In the genomic region with DNA sequence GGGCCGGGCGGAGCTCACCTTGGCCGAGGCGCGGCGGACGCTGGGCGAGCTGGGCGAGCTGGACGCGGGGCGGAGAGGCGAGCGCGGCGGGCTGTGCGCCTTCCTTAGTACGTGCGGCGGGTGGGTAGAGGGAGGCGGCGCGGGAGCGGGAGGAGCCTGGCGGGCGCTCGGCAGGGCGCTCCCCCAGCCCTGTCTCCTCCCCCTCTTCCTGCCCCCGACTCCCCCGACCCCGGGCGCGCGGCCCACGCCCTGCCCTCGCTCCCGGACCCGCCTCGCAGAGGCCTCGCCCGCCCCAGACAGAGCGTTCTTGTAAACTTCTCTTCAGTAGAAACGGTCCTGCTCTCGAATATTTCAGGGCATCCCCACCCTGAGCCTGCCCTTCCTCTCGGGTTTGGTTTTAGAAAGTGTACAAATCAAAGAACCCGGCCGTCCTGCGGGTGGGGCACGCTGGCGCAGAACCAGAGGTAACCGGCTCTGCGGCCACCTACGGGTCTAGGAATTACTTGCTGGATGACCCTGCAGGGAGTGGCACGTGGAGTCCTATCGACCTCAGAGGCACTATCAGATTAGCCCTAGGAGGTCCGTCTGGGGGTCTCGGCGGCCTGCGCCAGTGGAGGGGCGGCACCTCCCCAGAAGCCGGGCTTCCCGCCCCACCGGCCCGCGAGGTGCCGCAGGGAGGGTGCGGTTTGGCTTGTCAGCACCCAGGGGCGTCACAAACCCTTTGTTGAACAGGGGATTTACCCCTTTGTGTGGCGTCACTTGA, we compare ENCODE assay signal across 1 cellular context.
A peak's percentile ranks its signal among the peaks of the same experiment; 100 is the strongest.
TF ChIP-seq lines count a peak whose summit lies in the region.

A gene with protein sequence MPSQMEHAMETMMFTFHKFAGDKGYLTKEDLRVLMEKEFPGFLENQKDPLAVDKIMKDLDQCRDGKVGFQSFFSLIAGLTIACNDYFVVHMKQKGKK (minus strand): TSS at position 126 of the 763 bp plus-strand sequence. CDS start 7,629 bp downstream, outside the sequence.

TF ChIP-seq in HEK293, 187 proteins besides CTCF, POLR2A, EP300 and RAD21 (continued from another document):
- peak; percentile 32; the same call in 1 of the 2 replicates for TF ChIP-seq EGR2 (tag by site-specific recombination; IDR thresholded peaks at IDR 0.05; ENCODE audit: low read depth)
- TF ChIP-seq OVOL3 (tag by site-specific recombination; IDR thresholded peaks at IDR 0.05), result no peak
- no peak for TF ChIP-seq ZNF549 (tag by site-specific recombination; IDR thresholded peaks at IDR 0.05)
- TF ChIP-seq BCL11B (tag by site-specific recombination; IDR thresholded peaks at IDR 0.05; ENCODE audit: low read depth), result no peak
- TF ChIP-seq ZNF501 (tag by site-specific recombination; IDR thresholded peaks at IDR 0.05), result 0 out of 2 replicates have a peak, but pooled peaks have one; percentile 8
- no peak for TF ChIP-seq RBAK (tag by site-specific recombination; IDR thresholded peaks at IDR 0.05)
- TF ChIP-seq SP3 (tag by site-specific recombination; IDR thresholded peaks at IDR 0.05), result 0 out of 2 replicates have a peak, but pooled peaks have one; percentile 42
- TF ChIP-seq, protein P1, sequence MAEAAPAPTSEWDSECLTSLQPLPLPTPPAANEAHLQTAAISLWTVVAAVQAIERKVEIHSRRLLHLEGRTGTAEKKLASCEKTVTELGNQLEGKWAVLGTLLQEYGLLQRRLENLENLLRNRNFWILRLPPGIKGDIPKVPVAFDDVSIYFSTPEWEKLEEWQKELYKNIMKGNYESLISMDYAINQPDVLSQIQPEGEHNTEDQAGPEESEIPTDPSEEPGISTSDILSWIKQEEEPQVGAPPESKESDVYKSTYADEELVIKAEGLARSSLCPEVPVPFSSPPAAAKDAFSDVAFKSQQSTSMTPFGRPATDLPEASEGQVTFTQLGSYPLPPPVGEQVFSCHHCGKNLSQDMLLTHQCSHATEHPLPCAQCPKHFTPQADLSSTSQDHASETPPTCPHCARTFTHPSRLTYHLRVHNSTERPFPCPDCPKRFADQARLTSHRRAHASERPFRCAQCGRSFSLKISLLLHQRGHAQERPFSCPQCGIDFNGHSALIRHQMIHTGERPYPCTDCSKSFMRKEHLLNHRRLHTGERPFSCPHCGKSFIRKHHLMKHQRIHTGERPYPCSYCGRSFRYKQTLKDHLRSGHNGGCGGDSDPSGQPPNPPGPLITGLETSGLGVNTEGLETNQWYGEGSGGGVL (tag by site-specific recombination; IDR thresholded peaks at IDR 0.05), result peak; percentile 86
- TF ChIP-seq ZNF843 (tag by site-specific recombination; IDR thresholded peaks at IDR 0.05), result no peak
- TF ChIP-seq ZNF37A (tag by site-specific recombination; IDR thresholded peaks at IDR 0.05), result no peak
- no peak; the same call in 1 of the 2 replicates for TF ChIP-seq WT1 (tag by site-specific recombination; IDR thresholded peaks at IDR 0.05)
- TF ChIP-seq ZNF660 (tag by site-specific recombination; IDR thresholded peaks at IDR 0.05), result peak; percentile 74
- no peak for TF ChIP-seq ZNF768 (tag by site-specific recombination; IDR thresholded peaks at IDR 0.05)
- 0 out of 2 replicates have a peak, but pooled peaks have one; percentile 8 for TF ChIP-seq ZNF600 (tag by site-specific recombination; IDR thresholded peaks at IDR 0.05)
- no peak for TF ChIP-seq ZNF391 (tag by site-specific recombination; IDR thresholded peaks at IDR 0.05; ENCODE audit: borderline replicate concordance, low read depth)
- no peak for TF ChIP-seq GLI2 (tag by site-specific recombination; IDR thresholded peaks at IDR 0.05; ENCODE audit: borderline replicate concordance, low read depth)
TF ChIP-seq in HEK293: peak in this region for 25.
